ENCODE assay signal across 9 cellular contexts in genomic region chr5:36701085-36701691, GRCh38.
DNase-seq lines count a peak whose midpoint lies in the region; ATAC-seq, FAIRE-seq and TF ChIP-seq lines count a peak whose summit lies in the region.
"Had no signal": no experiment of that assay in that cellular context is flagged by ENCODE, and none has a peak within 500 bp of the region (broad histone marks: within the 10 kb centered on the region; RNA-seq: fewer than 3 reads in every experiment).

No MANE protein-coding gene starts in this region.

- DNase-seq in GM10248 (ENCODE audit: extremely low spot score) (peak; percentile 47), activated B cell treated with CpG ODN at 0.5 μM for 24 hours (no peak), HuH-7.5 (ENCODE audit: low spot score) (no peak), OCI-M2 (lab: John Stamatoyannopoulos, UW; ENCODE audit: unreplicated experiment) (no peak), AML-193 (lab: John Stamatoyannopoulos, UW) (no peak), small intestine (no peak)
- DNase-seq: stimulated activated CD4-positive, alpha-beta T cell treated with anti-CD3 and anti-CD28 coated beads, Interleukin-2, amount 100 ng/mL, for 48 hours had no signal

- no peaks in the 10 kb centered on the region for H3K9me3 Mint-ChIP-seq in activated B cell treated with CpG ODN at 0.5 μM for 24 hours

- H3K4me1 Mint-ChIP-seq in activated B cell treated with CpG ODN at 0.5 μM for 24 hours: peaks cover 29% of the 10 kb centered on the region

- no peaks in the 10 kb centered on the region for H3K27me3 ChIP-seq in small intestine (ENCODE audit: control insufficient read depth in 2 of 2, insufficient read depth in 2 of 2, low read length in 2 of 2)

- TF ChIP-seq CTCF in GM10248 (IDR thresholded peaks at IDR 0.05; ENCODE audit: control extremely low read depth, extremely low read depth, low read depth, missing control alignments): no peak
- no peak for TF ChIP-seq CTCF in activated B cell treated with CpG ODN at 0.5 μM for 24 hours (IDR thresholded peaks at IDR 0.05)

- no peaks in the 10 kb centered on the region for H3K4me1 ChIP-seq in small intestine (ENCODE audit: control insufficient read depth in 2 of 2, insufficient read depth in 1 of 2, low read depth in 1 of 2, low read length in 1 of 2)

- 63 to 75% (median 65%) methylated on average over 4 of the region's 4 CpGs for WGBS in small intestine, 3 donors

- H3K9me3 ChIP-seq in small intestine (ENCODE audit: control insufficient read depth, low read depth): no peaks in the 10 kb centered on the region

- peaks cover 35% of the 10 kb centered on the region for H3K36me3 Mint-ChIP-seq in activated B cell treated with CpG ODN at 0.5 μM for 24 hours (ENCODE audit: low read depth)

- H3K27me3 Mint-ChIP-seq in activated B cell treated with CpG ODN at 0.5 μM for 24 hours: no peaks in the 10 kb centered on the region

- intact Hi-C loops in activated B cell treated with CpG ODN at 0.5 μM for 24 hours (cut with micrococcal nuclease): loop anchor here (1.0 to 10.0 kb wide), 3 partner anchors 11 to 1376 kb away; no protein-coding TSS in a partner anchor

- no peak for FAIRE-seq in small intestine (lab: Jason Lieb, UNC)

- no peaks in the 10 kb centered on the region for H3K36me3 ChIP-seq in small intestine (ENCODE audit: control insufficient read depth in 2 of 2, insufficient read depth in 2 of 2, low read length in 2 of 2)

- CTCF ChIA-PET in GM10248 (lab: Yijun Ruan, JAX) (interaction anchor here (0.9 to 10.9 kb wide), 7 partner anchors 11 to 85 kb away, joined by 3 to 100 read pairs (median 8); no protein-coding TSS in a partner anchor), activated B cell treated with CpG ODN at 0.5 μM for 24 hours (lab: Charles Lee) (interaction anchor here (0.6 to 3.1 kb wide), 5 partner anchors 11 to 169 kb away, joined by 3 to 32 read pairs (median 3); no protein-coding TSS in a partner anchor)

- H3K27ac Mint-ChIP-seq in activated B cell treated with CpG ODN at 0.5 μM for 24 hours: peak overlapping the region; percentile 82

- ATAC-seq in GM21381 (IDR thresholded peaks at IDR 0.05; ENCODE audit: unreplicated experiment) (peak; percentile 94), HG03108 (IDR thresholded peaks at IDR 0.05; ENCODE audit: unreplicated experiment) (peak; percentile 97), activated B cell treated with CpG ODN at 0.5 μM for 24 hours (ENCODE audit: low read depth) (peak; percentile 98)

- no peak overlapping the region for H3K4me3 ChIP-seq in small intestine (ENCODE audit: low read depth in 1 of 2, low read length in 2 of 2)

- POLR2A ChIA-PET in GM10248 (lab: Yijun Ruan, JAX): interaction anchor here (0.8 to 1.0 kb wide), 2 partner anchors 8 to 20 kb away, joined by 3 read pairs; no protein-coding TSS in a partner anchor
- POLR2A ChIA-PET in activated B cell treated with CpG ODN at 0.5 μM for 24 hours (lab: Charles Lee): interaction anchor here (1.4 to 3.4 kb wide), 2 partner anchors 20 to 23 kb away, joined by 6 to 29 read pairs; no protein-coding TSS in a partner anchor

- H3K4me3 Mint-ChIP-seq in activated B cell treated with CpG ODN at 0.5 μM for 24 hours: peak overlapping the region; percentile 62

- no peak overlapping the region for H3K27ac ChIP-seq in small intestine (ENCODE audit: low read depth in 1 of 2, low read length in 1 of 2)
